Comparison of ENCODE assay signal across 8 cellular contexts in genomic region chr2:36965751-36966369, GRCh38. TPM values are rescaled to one million over a fixed set of nuclear protein-coding genes. Genes with fewer than 3 reads are reported as not detected.
DNase-seq lines count a peak whose midpoint lies in the region; ATAC-seq and TF ChIP-seq lines count a peak whose summit lies in the region.

No MANE protein-coding gene starts in this region.

- no peak overlapping the region for H3K4ac ChIP-seq in neuronal stem cell (ENCODE audit: low read length)

- no peak for TF ChIP-seq CTCF in upper lobe of right lung (IDR thresholded peaks at IDR 0.05)

- peak overlapping the region; percentile 97 for H2BK5ac ChIP-seq in neuronal stem cell (ENCODE audit: low read length)

- H3K36me3 ChIP-seq in neuronal stem cell (replicated peaks in 1 of 2; ENCODE audit: control insufficient read depth in 2 of 2, insufficient read depth in 2 of 2, low read length in 2 of 2) (no peaks in the 10 kb centered on the region), upper lobe of right lung (no peaks in the 10 kb centered on the region)

- ATAC-seq in HG02852 (IDR thresholded peaks at IDR 0.05; ENCODE audit: unreplicated experiment): peak; percentile 31
- ATAC-seq in activated T-cell treated with anti-CD3 and anti-CD28 coated beads, Interleukin-2, amount 50 U/mL, for 4 hours: peak; percentile 20 to 23
- ATAC-seq in upper lobe of right lung: peak; percentile 49

- H3K4me3 ChIP-seq in neuronal stem cell (ENCODE audit: low read length in 2 of 2) (peak overlapping the region; percentile 66 to 98), upper lobe of right lung (peak overlapping the region; percentile 90)

- no peak overlapping the region for H2BK120ac ChIP-seq in neuronal stem cell (ENCODE audit: low read depth, low read length)

- peak overlapping the region; percentile 97 for H3K4me3 Mint-ChIP-seq in activated T-cell treated with anti-CD3 and anti-CD28 coated beads, Interleukin-2, amount 50 U/mL, for 4 hours

- H3K79me1 ChIP-seq in neuronal stem cell (ENCODE audit: low read depth, low read length): no peaks in the 10 kb centered on the region

- peak overlapping the region; percentile 94 for H3K14ac ChIP-seq in neuronal stem cell (ENCODE audit: low read length)

- peak overlapping the region; percentile 99 for H3K23ac ChIP-seq in neuronal stem cell (ENCODE audit: low read depth, low read length, poor library complexity)

- peak overlapping the region; percentile 92 for H3K9ac ChIP-seq in neuronal stem cell (ENCODE audit: low read depth, low read length, poor library complexity)

- H2BK12ac ChIP-seq in neuronal stem cell (ENCODE audit: low read length): no peak overlapping the region

- peaks cover 45% of the 10 kb centered on the region for H3K4me1 Mint-ChIP-seq in activated T-cell treated with anti-CD3 and anti-CD28 coated beads, Interleukin-2, amount 50 U/mL, for 4 hours (ENCODE audit: low read depth)

- H2AK5ac ChIP-seq in neuronal stem cell (ENCODE audit: low read depth, low read length): no peak overlapping the region

- H2AFZ ChIP-seq in neuronal stem cell (ENCODE audit: low read length): peak overlapping the region; percentile 99

- no peak overlapping the region for H4K91ac ChIP-seq in neuronal stem cell (ENCODE audit: low read depth, low read length, poor library complexity)

- peaks cover 3% of the 10 kb centered on the region for H3K36me3 Mint-ChIP-seq in activated T-cell treated with anti-CD3 and anti-CD28 coated beads, Interleukin-2, amount 50 U/mL, for 4 hours (ENCODE audit: insufficient read depth)

- no peaks in the 10 kb centered on the region for H3K27me3 ChIP-seq in neuronal stem cell (ENCODE audit: control insufficient read depth in 3 of 3, insufficient read depth in 3 of 3, low read depth in 1 of 3, low read length in 3 of 3)
- H3K27me3 ChIP-seq in upper lobe of right lung: no peaks in the 10 kb centered on the region

- intact Hi-C loops in upper lobe of right lung (cut with DNase I): no loop called here

- DNase-seq in NCI-H2196 (lab: John Stamatoyannopoulos, UW; ENCODE audit: unreplicated experiment): peak; percentile 28
- no peak for DNase-seq in NCI-H2196 treated with DMSO at 0.1 percent for 48 hours (lab: John Stamatoyannopoulos, UW; ENCODE audit: unreplicated experiment)
- DNase-seq in NCI-H2227 treated with DMSO at 0.1 percent for 48 hours (lab: John Stamatoyannopoulos, UW): peak; percentile 29
- peak; percentile 15 for DNase-seq in activated T-cell treated with anti-CD3 and anti-CD28 coated beads, Interleukin-2, amount 50 U/mL, for 4 hours
- DNase-seq in fibroblast of peridontal ligament (ENCODE audit: extremely low read depth): peak; percentile 11
- DNase-seq in neuronal stem cell (ENCODE audit: low spot score): peak; percentile 59
- peak; percentile 64 for DNase-seq in upper lobe of right lung

- H3K4me1 ChIP-seq in neuronal stem cell (ENCODE audit: control insufficient read depth in 2 of 2, insufficient read depth in 1 of 2, low read depth in 1 of 2, low read length in 2 of 2) (peaks cover 2 to 13% of the 10 kb centered on the region in 2 donors), upper lobe of right lung (peaks cover 26% of the 10 kb centered on the region)

- peak overlapping the region; percentile 82 for H3K27ac ChIP-seq in neuronal stem cell (replicated peaks; ENCODE audit: low read length)
- peak overlapping the region; percentile 86 for H3K27ac ChIP-seq in upper lobe of right lung

- H3K18ac ChIP-seq in neuronal stem cell (ENCODE audit: low read length): peak overlapping the region; percentile 97

- H4K8ac ChIP-seq in neuronal stem cell (ENCODE audit: low read depth, low read length): no peak overlapping the region

- no CpG with 5 or more reads among the region's 42 CpGs for WGBS in neuronal stem cell (ENCODE audit: extremely low coverage in 2 of 2, insufficient read length in 2 of 2, insufficient replicate concordance in 1 of 2), 2 donors

- H3K9me3 Mint-ChIP-seq in activated T-cell treated with anti-CD3 and anti-CD28 coated beads, Interleukin-2, amount 50 U/mL, for 4 hours: no peaks in the 10 kb centered on the region

- H3K9me3 ChIP-seq in neuronal stem cell (replicated peaks in 1 of 2; ENCODE audit: control insufficient read depth in 2 of 2, insufficient read depth in 1 of 2, low read depth in 1 of 2, low read length in 2 of 2) (no peaks in the 10 kb centered on the region), upper lobe of right lung (no peaks in the 10 kb centered on the region)

- peak overlapping the region; percentile 59 for H2BK15ac ChIP-seq in neuronal stem cell (ENCODE audit: low read length)

- no peaks in the 10 kb centered on the region for H3K27me3 Mint-ChIP-seq in activated T-cell treated with anti-CD3 and anti-CD28 coated beads, Interleukin-2, amount 50 U/mL, for 4 hours (ENCODE audit: low read depth)

- peak overlapping the region; percentile 83 for H3K4me2 ChIP-seq in neuronal stem cell (ENCODE audit: insufficient read depth, low read length, poor library complexity, severe bottlenecking)

RNA-seq across cellular contexts. Expression of gene STRN, which starts 0.5 kb away (rescaled TPM):
- 10 to 100 TPM; 19.0 to 19.7 (median 19.7) TPM for total RNA-seq in activated T-cell treated with anti-CD3 and anti-CD28 coated beads, Interleukin-2, amount 50 U/mL, for 4 hours
- 6.6 TPM for polyA plus RNA-seq in neuronal stem cell (2013, experiment 1 of 2)
- 6.7 TPM for polyA plus RNA-seq in neuronal stem cell (2013, experiment 2 of 2)
- 33.1 TPM for total RNA-seq in upper lobe of right lung
